ENCODE assay signal across 9 cellular contexts in the genomic region with DNA sequence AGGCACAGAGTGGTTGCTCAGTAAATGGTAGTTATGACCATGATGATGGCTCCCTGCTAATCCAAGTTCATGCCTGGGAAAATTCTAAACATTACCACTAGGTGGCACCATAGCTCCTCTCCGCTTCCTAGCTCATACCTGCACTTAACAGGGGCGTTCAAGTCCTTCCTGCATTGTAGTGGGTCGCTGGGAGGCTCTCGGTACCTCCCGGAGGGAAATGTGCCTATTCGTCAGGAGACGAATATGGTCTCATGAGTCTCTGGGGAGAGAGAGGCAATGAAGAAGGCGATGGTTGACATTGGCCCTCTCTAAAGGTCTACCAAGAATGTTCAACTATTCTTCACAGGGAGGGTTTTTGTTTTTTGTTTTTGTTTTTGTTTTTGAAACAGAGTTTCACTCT. TPM values are rescaled to one million over a fixed set of nuclear protein-coding genes. Genes with fewer than 3 reads are reported as not detected.
DNase-seq lines count a peak whose midpoint lies in the region; ATAC-seq and TF ChIP-seq lines count a peak whose summit lies in the region.
"Had no signal": no experiment of that assay in that cellular context is flagged by ENCODE, and none has a peak within 500 bp of the region (broad histone marks: within the 10 kb centered on the region; RNA-seq: fewer than 3 reads in every experiment).

No MANE protein-coding gene starts in this region.

- peaks cover 2 to 4% (median 3%) of the 10 kb centered on the region in 3 donors for H3K4me1 Mint-ChIP-seq in CD8-positive, alpha-beta memory T cell
- no peaks in the 10 kb centered on the region for H3K4me1 Mint-ChIP-seq in activated T-helper 1 cell treated with anti-CD3 and anti-CD28 coated beads, Interleukin-12 subunit alpha, Interleukin-12 subunit beta, Interleukin-2, Interleukin-4 antibody, amounts not matched to agents 30 ng/mL and 10 ng/mL and 1 ng/mL, durations not matched to agents 14 hours and 24 hours and 36 hours (ENCODE audit: low read depth)

- H3K4me1 ChIP-seq in CD8-positive, alpha-beta memory T cell (ENCODE audit: insufficient read depth, low read length), result no peaks in the 10 kb centered on the region

- no peaks in the 10 kb centered on the region for H3K36me3 Mint-ChIP-seq in CD8-positive, alpha-beta memory T cell
- peaks cover 2% of the 10 kb centered on the region for H3K36me3 Mint-ChIP-seq in activated T-helper 1 cell treated with anti-CD3 and anti-CD28 coated beads, Interleukin-12 subunit alpha, Interleukin-12 subunit beta, Interleukin-2, Interleukin-4 antibody, amounts not matched to agents 30 ng/mL and 10 ng/mL and 1 ng/mL, durations not matched to agents 14 hours and 24 hours and 36 hours (ENCODE audit: low read depth)

- H3K27me3 ChIP-seq in CD8-positive, alpha-beta memory T cell (ENCODE audit: insufficient read depth, low read length, poor library complexity, severe bottlenecking), result no peaks in the 10 kb centered on the region
- no peaks in the 10 kb centered on the region for H3K27me3 ChIP-seq in MG63

- no peak overlapping the region for H3K27ac ChIP-seq in CD8-positive, alpha-beta memory T cell (ENCODE audit: low read depth, low read length)

- CTCF ChIA-PET in CD8-positive, alpha-beta memory T cell (lab: Charles Lee), result interaction anchor here (0.6 to 3.8 kb wide), 13 partner anchors 10 to 290 kb away, joined by 3 to 38 read pairs (median 3); a partner anchor contains a TSS

- no peak overlapping the region for H3K4me3 ChIP-seq in CD8-positive, alpha-beta memory T cell (ENCODE audit: low read length)
- H3K4me3 ChIP-seq in MG63, result no peak overlapping the region

- peak overlapping the region in 3 of 7 donors; percentile 43 to 62 (median 58) for H3K4me3 Mint-ChIP-seq in CD8-positive, alpha-beta memory T cell
- no peak overlapping the region for H3K4me3 Mint-ChIP-seq in activated T-helper 1 cell treated with anti-CD3 and anti-CD28 coated beads, Interleukin-12 subunit alpha, Interleukin-12 subunit beta, Interleukin-2, Interleukin-4 antibody, amounts not matched to agents 30 ng/mL and 10 ng/mL and 1 ng/mL, durations not matched to agents 14 hours and 24 hours and 36 hours
- H3K4me3 Mint-ChIP-seq: T-helper 1 cell treated with Interleukin-12 subunit alpha and Interleukin-12 subunit beta and Interleukin-4 antibody, amounts not matched to agents 30 μg/mL and 1 μg/mL, for 36 hours had no signal

- no peaks in the 10 kb centered on the region for H3K9me3 ChIP-seq in CD8-positive, alpha-beta memory T cell (ENCODE audit: low read length)
- no peaks in the 10 kb centered on the region for H3K9me3 ChIP-seq in MG63

- POLR2A ChIA-PET in CD8-positive, alpha-beta memory T cell (lab: Charles Lee), result no interaction called here

- peaks cover 10 to 25% of the 10 kb centered on the region in 2 donors for H3K27me3 Mint-ChIP-seq in CD8-positive, alpha-beta memory T cell
- H3K27me3 Mint-ChIP-seq in activated T-helper 1 cell treated with anti-CD3 and anti-CD28 coated beads, Interleukin-12 subunit alpha, Interleukin-12 subunit beta, Interleukin-2, Interleukin-4 antibody, amounts not matched to agents 30 ng/mL and 10 ng/mL and 1 ng/mL, durations not matched to agents 14 hours and 24 hours and 36 hours (ENCODE audit: insufficient read depth), result peaks cover 14% of the 10 kb centered on the region

- H3K27ac Mint-ChIP-seq in CD8-positive, alpha-beta memory T cell, result no peak overlapping the region
- no peak overlapping the region for H3K27ac Mint-ChIP-seq in activated T-helper 1 cell treated with anti-CD3 and anti-CD28 coated beads, Interleukin-12 subunit alpha, Interleukin-12 subunit beta, Interleukin-2, Interleukin-4 antibody, amounts not matched to agents 30 ng/mL and 10 ng/mL and 1 ng/mL, durations not matched to agents 14 hours and 24 hours and 36 hours
- H3K27ac Mint-ChIP-seq: T-helper 1 cell treated with Interleukin-12 subunit alpha and Interleukin-12 subunit beta and Interleukin-4 antibody, amounts not matched to agents 30 μg/mL and 1 μg/mL, for 36 hours had no signal

- intact Hi-C loops in activated T-helper 1 cell treated with anti-CD3 and anti-CD28 coated beads, Interleukin-12 subunit alpha, Interleukin-12 subunit beta, Interleukin-2, Interleukin-4 antibody, amounts not matched to agents 30 ng/mL and 10 ng/mL and 1 ng/mL, durations not matched to agents 14 hours and 24 hours and 36 hours (cut with micrococcal nuclease), result loop anchor here (1.0 kb wide), 3 partner anchors 135 to 347 kb away; no protein-coding TSS in a partner anchor
- intact Hi-C loops in posterior vena cava (cut with DNase I), result loop anchor here in 1 of 2 donors (10.0 kb wide), 1 partner anchor 335 kb away; no protein-coding TSS in a partner anchor

- ATAC-seq in GM19467 (IDR thresholded peaks at IDR 0.05; ENCODE audit: unreplicated experiment) (peak; percentile 74), omental fat pad (ENCODE audit: low FRiP score) (peak; percentile 71)

- H3K36me3 ChIP-seq in CD8-positive, alpha-beta memory T cell (ENCODE audit: insufficient read depth, low read length), result no peaks in the 10 kb centered on the region
- no peaks in the 10 kb centered on the region for H3K36me3 ChIP-seq in MG63

- DNase-seq in CD8-positive, alpha-beta memory T cell, result peak in 4 of 5 donors; percentile 42 to 60 (median 60)
- DNase-seq in MG63 (peak; percentile 32), RKO (ENCODE audit: low spot score) (peak; percentile 78), foreskin melanocyte (peak; percentile 46), omental fat pad (ENCODE audit: low spot score) (no peak), posterior vena cava (ENCODE audit: low spot score) (no peak)
- peak; percentile 53 for DNase-seq in activated T-helper 1 cell treated with anti-CD3 and anti-CD28 coated beads, Interleukin-12 subunit alpha, Interleukin-12 subunit beta, Interleukin-2, Interleukin-4 antibody, amounts not matched to agents 30 ng/mL and 10 ng/mL and 1 ng/mL, durations not matched to agents 14 hours and 24 hours and 36 hours (ENCODE audit: low spot score)

- H3K9me3 Mint-ChIP-seq in CD8-positive, alpha-beta memory T cell, result no peaks in the 10 kb centered on the region
- H3K9me3 Mint-ChIP-seq in activated T-helper 1 cell treated with anti-CD3 and anti-CD28 coated beads, Interleukin-12 subunit alpha, Interleukin-12 subunit beta, Interleukin-2, Interleukin-4 antibody, amounts not matched to agents 30 ng/mL and 10 ng/mL and 1 ng/mL, durations not matched to agents 14 hours and 24 hours and 36 hours, result no peaks in the 10 kb centered on the region
- H3K9me3 Mint-ChIP-seq: T-helper 1 cell treated with Interleukin-12 subunit alpha and Interleukin-12 subunit beta and Interleukin-4 antibody, amounts not matched to agents 30 μg/mL and 1 μg/mL, for 36 hours had no signal

- TF ChIP-seq CTCF in omental fat pad (IDR thresholded peaks at IDR 0.05), result peak in 2 of 3 donors; percentile 18 to 71

RNA-seq across cellular contexts. Expression of a gene that starts 10.9 kb away (rescaled TPM):
- total RNA-seq in CD8-positive, alpha-beta memory T cell, result 1 to 10 TPM; 5.3 to 5.6 TPM
- polyA plus RNA-seq in CD8-positive, alpha-beta memory T cell, result 0.60 TPM
- 2.2 and 8.9 TPM in 2 replicates for total RNA-seq in MG63 (2014; rRNA removed; shearing (Covaris generic); ENCODE audit: low replicate concordance)
- total RNA-seq in activated T-helper 1 cell treated with anti-CD3 and anti-CD28 coated beads, Interleukin-12 subunit alpha, Interleukin-12 subunit beta, Interleukin-2, Interleukin-4 antibody, amounts not matched to agents 30 ng/mL and 10 ng/mL and 1 ng/mL, durations not matched to agents 14 hours and 24 hours and 36 hours, result 4.6 and 6.6 TPM in 2 replicates
- total RNA-seq in omental fat pad, result 10 to 100 TPM in 1 of 4 donors, 1 to 10 TPM in 3; 4.0 to 16.2 (median 6.5) TPM
- under 1 TPM; 0.52 to 0.69 TPM for total RNA-seq in posterior vena cava

RNA-seq across cellular contexts. Expression of a gene that starts 36.0 kb away (rescaled TPM):
- not detected for total RNA-seq in CD8-positive, alpha-beta memory T cell
- not detected for polyA plus RNA-seq in CD8-positive, alpha-beta memory T cell
- 1.8 TPM in 1 of 2 replicates, not detected in the other for total RNA-seq in MG63 (2014; rRNA removed; shearing (Covaris generic); ENCODE audit: low replicate concordance)
- 0.10 TPM in 1 of 2 replicates, not detected in the other for total RNA-seq in activated T-helper 1 cell treated with anti-CD3 and anti-CD28 coated beads, Interleukin-12 subunit alpha, Interleukin-12 subunit beta, Interleukin-2, Interleukin-4 antibody, amounts not matched to agents 30 ng/mL and 10 ng/mL and 1 ng/mL, durations not matched to agents 14 hours and 24 hours and 36 hours
- total RNA-seq in omental fat pad, result under 1 TPM in 1 of 4 donors, not detected in 3; 0.48 TPM
- under 1 TPM; 0.32 to 0.38 TPM for total RNA-seq in posterior vena cava

RNA-seq across cellular contexts. Expression of a gene that starts 49.5 kb away (rescaled TPM):
- not detected for total RNA-seq in CD8-positive, alpha-beta memory T cell
- 0.08 TPM for polyA plus RNA-seq in CD8-positive, alpha-beta memory T cell
- 0.13 TPM in 1 of 2 replicates, not detected in the other for total RNA-seq in MG63 (2014; rRNA removed; shearing (Covaris generic); ENCODE audit: low replicate concordance)
- not detected in 2 replicates for total RNA-seq in activated T-helper 1 cell treated with anti-CD3 and anti-CD28 coated beads, Interleukin-12 subunit alpha, Interleukin-12 subunit beta, Interleukin-2, Interleukin-4 antibody, amounts not matched to agents 30 ng/mL and 10 ng/mL and 1 ng/mL, durations not matched to agents 14 hours and 24 hours and 36 hours
- total RNA-seq in omental fat pad (1 to 10 TPM in 1 of 4 donors, under 1 TPM in 2, not detected in 1; 0.28 to 1.1 (median 0.36) TPM), posterior vena cava (not detected)

RNA-seq across cellular contexts. Expression of a gene that starts 49.6 kb away (rescaled TPM):
- 1 to 10 TPM; 2.9 to 3.5 TPM for total RNA-seq in CD8-positive, alpha-beta memory T cell
- polyA plus RNA-seq in CD8-positive, alpha-beta memory T cell, result 2.8 TPM
- total RNA-seq in MG63 (2014; rRNA removed; shearing (Covaris generic); ENCODE audit: low replicate concordance), result 18.3 and 18.4 TPM in 2 replicates
- total RNA-seq in activated T-helper 1 cell treated with anti-CD3 and anti-CD28 coated beads, Interleukin-12 subunit alpha, Interleukin-12 subunit beta, Interleukin-2, Interleukin-4 antibody, amounts not matched to agents 30 ng/mL and 10 ng/mL and 1 ng/mL, durations not matched to agents 14 hours and 24 hours and 36 hours, result 0.66 and 1.0 TPM in 2 replicates
- 100 to 1,000 TPM in 1 of 4 donors, 10 to 100 TPM in 3; 18.4 to 134 (median 29.9) TPM for total RNA-seq in omental fat pad
- 1 to 10 TPM; 4.9 to 7.1 TPM for total RNA-seq in posterior vena cava

Comparison
In these comparisons a context has a peak if more than half of its experiments do, and no peak if none do; other contexts are left out.
1. DNase-seq: peak in CD8-positive, alpha-beta memory T cell (4 of 5), MG63 (single experiment), RKO (single experiment), activated T-helper 1 cell treated with anti-CD3 and anti-CD28 coated beads, Interleukin-12 subunit alpha, Interleukin-12 subunit beta, Interleukin-2, Interleukin-4 antibody, amounts not matched to agents 30 ng/mL and 10 ng/mL and 1 ng/mL, durations not matched to agents 14 hours and 24 hours and 36 hours (single experiment) and foreskin melanocyte (single experiment); none in omental fat pad (single experiment) and posterior vena cava (single experiment).